14 cellular contexts compared by ENCODE assay signal in the genomic region with DNA sequence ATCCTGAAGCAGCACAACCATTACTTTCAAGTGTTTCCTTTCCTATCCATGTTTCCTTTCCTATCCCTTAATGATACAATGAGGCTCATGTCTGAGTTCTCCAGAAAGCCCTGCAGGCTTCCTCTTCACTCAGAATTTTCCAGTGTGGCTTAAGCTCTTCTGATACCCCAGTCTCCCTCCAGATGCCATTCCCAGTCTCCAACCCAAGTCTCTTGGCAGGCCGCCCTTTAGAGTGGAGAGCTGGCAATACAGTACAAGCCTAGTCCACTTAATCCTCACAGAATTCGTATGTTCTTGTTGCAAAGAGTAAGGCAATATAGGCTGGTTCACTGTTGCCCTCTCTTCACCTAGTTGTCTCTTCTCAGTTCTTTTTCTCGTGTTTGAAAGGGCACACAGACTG.
"Had no signal": no experiment of that assay in that cellular context is flagged by ENCODE, and none has a peak within 500 bp of the region (broad histone marks: within the 10 kb centered on the region; RNA-seq: fewer than 3 reads in every experiment).

No MANE protein-coding gene starts in this region.

- H3K9me3 ChIP-seq: colonic mucosa, mucosa of descending colon, ovary had no signal

- H3K4me1 ChIP-seq: colonic mucosa had no signal

- H3K4me2 ChIP-seq: smooth muscle cell had no signal

- H3K4me3 Mint-ChIP-seq: endodermal cell, natural killer cell, neural crest cell had no signal

- H3K27ac Mint-ChIP-seq: endodermal cell, natural killer cell had no signal

- DNase-seq: colonic mucosa; dermis blood vessel endothelial cell; endodermal cell; left colon; mucosa of descending colon; natural killer cell; ovary; right cardiac atrium; stimulated activated CD4-positive, alpha-beta T cell treated with anti-CD3 and anti-CD28 coated beads, Interleukin-2, amount 100 ng/mL, for 48 hours; stimulated activated naive CD4-positive, alpha-beta T cell treated with Interleukin-2 at 50 U/mL for 16 hours; trophoblast cell had no signal

- H3K36me3 ChIP-seq: colonic mucosa, gastroesophageal sphincter, ovary had no signal

- H3K36me3 Mint-ChIP-seq: natural killer cell had no signal

- ATAC-seq: gastroesophageal sphincter, natural killer cell, right cardiac atrium had no signal

- H3K9me3 Mint-ChIP-seq: neural crest cell had no signal

- H3K4me3 ChIP-seq: colonic mucosa, gastroesophageal sphincter, mucosa of descending colon, ovary, smooth muscle cell had no signal

- H3K27ac ChIP-seq: colonic mucosa, gastroesophageal sphincter, ovary had no signal

- H3K4me1 Mint-ChIP-seq: endodermal cell, natural killer cell had no signal

- H3K27me3 ChIP-seq: colonic mucosa, gastroesophageal sphincter, ovary had no signal
